8 cellular contexts compared by ENCODE assay signal in genomic region chr7:25179771-25180591, GRCh38. TPM values are rescaled to one million over a fixed set of nuclear protein-coding genes. Genes with fewer than 3 reads are reported as not detected.
DNase-seq lines count a peak whose midpoint lies in the region; ATAC-seq and TF ChIP-seq lines count a peak whose summit lies in the region.

No MANE protein-coding gene starts in this region.

- ATAC-seq in GM18505 (IDR thresholded peaks at IDR 0.05; ENCODE audit: unreplicated experiment) (peak; percentile 95), HG02943 (IDR thresholded peaks at IDR 0.05; ENCODE audit: low read depth, unreplicated experiment) (peak; percentile 94), T-helper 17 cell (peak; percentile 96), aorta (ENCODE audit: low FRiP score) (peak; percentile 96)

- no peaks in the 10 kb centered on the region for H3K27me3 ChIP-seq in aorta (ENCODE audit: control insufficient read depth in 1 of 2, insufficient read depth in 2 of 2, low read length in 1 of 2)

- H3K36me3 ChIP-seq in aorta (ENCODE audit: control insufficient read depth in 1 of 2, insufficient read depth in 2 of 2, low read length in 1 of 2) = no peaks in the 10 kb centered on the region

- peak overlapping the region; percentile 79 to 83 for H3K27ac ChIP-seq in aorta (ENCODE audit: low read depth in 1 of 2, low read length in 2 of 2)

- H3K4me1 ChIP-seq in aorta (ENCODE audit: control insufficient read depth in 1 of 2, insufficient read depth in 2 of 2, low read length in 2 of 2) = no peaks in the 10 kb centered on the region

- no peaks in the 10 kb centered on the region for H3K36me3 Mint-ChIP-seq in T-helper 17 cell (ENCODE audit: low read depth)

- 0% methylated on average over 43 to 74 of the region's 74 CpGs for WGBS in aorta, 2 donors

- H3K4me3 Mint-ChIP-seq in T-helper 17 cell = peak overlapping the region; percentile 88

- H3K4me1 Mint-ChIP-seq in T-helper 17 cell = peaks cover 7% of the 10 kb centered on the region

- DNase-seq in NCI-H1694 treated with DMSO at 0.1 percent for 48 hours (lab: John Stamatoyannopoulos, UW) = peak; percentile 80
- DNase-seq in T-helper 17 cell = peak; percentile 91 to 97 (median 97)
- peak; percentile 15 to 90 (median 81) for DNase-seq in anterior cingulate cortex (lab: John Stamatoyannopoulos, UW)
- DNase-seq in hepatic stellate cell (ENCODE audit: low spot score) = peak; percentile 85
- DNase-seq in renal cortical epithelial cell (ENCODE audit: low read depth) = peak; percentile 36
- DNase-seq in aorta = peak; percentile 94 to 98

- peak overlapping the region; percentile 72 for H3K27ac Mint-ChIP-seq in T-helper 17 cell

- H3K9me3 ChIP-seq in T-helper 17 cell (ENCODE audit: control insufficient read depth, low read length, poor library complexity, severe bottlenecking) = no peaks in the 10 kb centered on the region
- H3K9me3 ChIP-seq in aorta (ENCODE audit: control insufficient read depth, low read length) = no peaks in the 10 kb centered on the region

- TF ChIP-seq POLR2A in GM18505 (IDR thresholded peaks at IDR 0.05; ENCODE audit: borderline replicate concordance, extremely low read depth, insufficient read depth, insufficient read length) = peak; percentile 87

- H3K27me3 Mint-ChIP-seq in T-helper 17 cell = peaks cover 6% of the 10 kb centered on the region

- intact Hi-C loops in aorta (cut with DNase I) = loop anchor here in 1 of 2 donors (5.0 kb wide), 1 partner anchor 53 kb away; the partner anchor contains the start of gene CYCS

- peak overlapping the region; percentile 74 to 99 for H3K4me3 ChIP-seq in aorta (ENCODE audit: low read length in 2 of 2)

RNA-seq across cellular contexts. Expression of gene NPVF, which starts 48.3 kb away (rescaled TPM):
- total RNA-seq in T-helper 17 cell = not detected
- not detected in 2 replicates for total RNA-seq in renal cortical epithelial cell
- total RNA-seq in aorta = not detected
- not detected for polyA plus RNA-seq in aorta

RNA-seq across cellular contexts. Expression of gene CYCS, which starts 54.9 kb away (rescaled TPM):
- total RNA-seq in T-helper 17 cell = 100 to 1,000 TPM; 141 to 143 TPM
- 62.9 and 127 TPM in 2 replicates for total RNA-seq in renal cortical epithelial cell
- 10 to 100 TPM; 36.3 to 63.8 TPM for total RNA-seq in aorta
- polyA plus RNA-seq in aorta = 100 to 1,000 TPM in 1 of 2 donors, 10 to 100 TPM in 1; 29.0 to 107 TPM

Comparison
In these comparisons a context has a peak if more than half of its experiments do, and no peak if none do; other contexts are left out.
1. Peak in every context shown above with its lines: DNase-seq, ATAC-seq, H3K4me3 ChIP-seq and H3K27ac ChIP-seq.
2. DNase-seq: peak in every context shown above with its lines; median percentile 97 in T-helper 17 cell; 96 in aorta; 85 in hepatic stellate cell; 81 in anterior cingulate cortex; 80 in NCI-H1694 treated with DMSO at 0.1 percent for 48 hours; 36 in renal cortical epithelial cell.